ENCODE assay signal across 24 cellular contexts in genomic region chr2:14567561-14567960, GRCh38.
DNase-seq lines count a peak whose midpoint lies in the region; ATAC-seq, FAIRE-seq and TF ChIP-seq lines count a peak whose summit lies in the region.
"Had no signal": no experiment of that assay in that cellular context is flagged by ENCODE, and none has a peak within 500 bp of the region (broad histone marks: within the 10 kb centered on the region; RNA-seq: fewer than 3 reads in every experiment).

No MANE protein-coding gene starts in this region.

- H3K27me3 ChIP-seq in astrocyte (ENCODE audit: insufficient read depth, low read length): no peaks in the 10 kb centered on the region
- H3K27me3 ChIP-seq: Peyer's patch had no signal

- H3K36me3 Mint-ChIP-seq in astrocyte (ENCODE audit: low read depth, unreplicated experiment) (no peaks in the 10 kb centered on the region), progenitor cell of endocrine pancreas (ENCODE audit: insufficient read depth) (no peaks in the 10 kb centered on the region)

- no peaks in the 10 kb centered on the region for H4K20me1 ChIP-seq in astrocyte (ENCODE audit: insufficient read depth, low read length)

- no peaks in the 10 kb centered on the region for H3K9me3 ChIP-seq in astrocyte (ENCODE audit: insufficient read depth, low read depth, low read length)
- H3K9me3 ChIP-seq: Peyer's patch had no signal

- no peaks in the 10 kb centered on the region for H3K79me2 ChIP-seq in astrocyte (ENCODE audit: insufficient read depth, low read length)

- no peak overlapping the region for H3K4me2 ChIP-seq in astrocyte (ENCODE audit: low read length)
- H3K4me2 ChIP-seq: KMS-11 had no signal

- H3K36me3 ChIP-seq in astrocyte (ENCODE audit: insufficient read depth, low read length): no peaks in the 10 kb centered on the region
- H3K36me3 ChIP-seq: Peyer's patch had no signal

- H3K27me3 Mint-ChIP-seq in astrocyte (ENCODE audit: low read depth, unreplicated experiment): peaks cover 8% of the 10 kb centered on the region
- no peaks in the 10 kb centered on the region for H3K27me3 Mint-ChIP-seq in progenitor cell of endocrine pancreas

- no peak for FAIRE-seq in astrocyte (lab: Jason Lieb, UNC)
- FAIRE-seq: A204.1, GM12878, GM18507, GM19239, H1 had no signal

- H3K27ac Mint-ChIP-seq in astrocyte (ENCODE audit: unreplicated experiment) (no peak overlapping the region), progenitor cell of endocrine pancreas (peak overlapping the region; percentile 10)
- H3K27ac Mint-ChIP-seq: HFFc6 had no signal

- H3K9me3 Mint-ChIP-seq in astrocyte (ENCODE audit: unreplicated experiment) (no peaks in the 10 kb centered on the region), progenitor cell of endocrine pancreas (ENCODE audit: low read depth) (no peaks in the 10 kb centered on the region)
- H3K9me3 Mint-ChIP-seq: HFFc6 had no signal

- no peaks in the 10 kb centered on the region for H3K4me1 ChIP-seq in astrocyte (ENCODE audit: insufficient read depth, low read length)
- H3K4me1 ChIP-seq: Peyer's patch had no signal

- no peak overlapping the region for H2AFZ ChIP-seq in astrocyte (ENCODE audit: low read depth, low read length)

- peaks cover 13% of the 10 kb centered on the region for H3K4me1 Mint-ChIP-seq in astrocyte (ENCODE audit: low read depth, unreplicated experiment)
- H3K4me1 Mint-ChIP-seq in progenitor cell of endocrine pancreas (ENCODE audit: low read depth): peaks cover 20% of the 10 kb centered on the region

- H3K9ac ChIP-seq in astrocyte (ENCODE audit: low read length): no peak overlapping the region
- H3K9ac ChIP-seq: KMS-11 had no signal

- no peak overlapping the region for H3K27ac ChIP-seq in astrocyte (ENCODE audit: low read depth, low read length)
- H3K27ac ChIP-seq: C4-2B, HL-60, KMS-11, Peyer's patch had no signal

- H3K4me3 ChIP-seq in astrocyte (ENCODE audit: insufficient read depth, low read depth, low read length) (no peak overlapping the region), fibroblast of mammary gland (ENCODE audit: control insufficient read depth, low read depth, low read length) (no peak overlapping the region)
- H3K4me3 ChIP-seq: GM12878, Peyer's patch had no signal

- no peak for TF ChIP-seq CTCF in astrocyte (IDR thresholded peaks at IDR 0.05; ENCODE audit: insufficient read depth, low read depth, low read length)
- TF ChIP-seq CTCF in fibroblast of mammary gland (conservative IDR thresholded peaks at IDR 0.05; ENCODE audit: control insufficient read depth, insufficient read depth, low read depth, low read length): no peak
- no peak for TF ChIP-seq CTCF in progenitor cell of endocrine pancreas (IDR thresholded peaks at IDR 0.05; ENCODE audit: unreplicated experiment)

- ATAC-seq in GM19395 (IDR thresholded peaks at IDR 0.05; ENCODE audit: unreplicated experiment) (no peak), Right ventricle myocardium superior (ENCODE audit: poor library complexity) (no peak), GM18861 (IDR thresholded peaks at IDR 0.05; ENCODE audit: unreplicated experiment) (no peak)
- ATAC-seq: GM12878 had no signal

- intact Hi-C loops in Right ventricle myocardium superior (cut with DNase I): no loop called here

- H3K4me3 Mint-ChIP-seq in astrocyte (ENCODE audit: unreplicated experiment): no peak overlapping the region
- no peak overlapping the region for H3K4me3 Mint-ChIP-seq in progenitor cell of endocrine pancreas (ENCODE audit: low read depth)
- H3K4me3 Mint-ChIP-seq: HFFc6 had no signal

- DNase-seq in EL: peak; percentile 4
- DNase-seq in astrocyte (ENCODE audit: low read depth): peak; percentile 5
- DNase-seq in fibroblast of mammary gland (ENCODE audit: low read depth): peak; percentile 1
- DNase-seq in progenitor cell of endocrine pancreas (ENCODE audit: low spot score, unreplicated experiment): no peak
- no peak for DNase-seq in Right ventricle myocardium superior
- DNase-seq in DMS153 treated with DMSO at 0.1 percent for 48 hours (lab: John Stamatoyannopoulos, UW; ENCODE audit: unreplicated experiment): no peak
- DNase-seq: DMS153, HFFc6, NCI-H1417, NCI-H1930, NCI-H2171 treated with DMSO at 0.1 percent for 48 hours, NCI-H774, Peyer's patch, SIG-M5 had no signal

Comparison
In these comparisons a context has a peak if more than half of its experiments do, and no peak if none do; other contexts are left out.
1. DNase-seq: peak in EL (single experiment), astrocyte (single experiment) and fibroblast of mammary gland (single experiment); none in progenitor cell of endocrine pancreas (single experiment), Right ventricle myocardium superior (single experiment) and DMS153 treated with DMSO at 0.1 percent for 48 hours (single experiment).